ENCODE assay signal across 8 cellular contexts in the genomic region with DNA sequence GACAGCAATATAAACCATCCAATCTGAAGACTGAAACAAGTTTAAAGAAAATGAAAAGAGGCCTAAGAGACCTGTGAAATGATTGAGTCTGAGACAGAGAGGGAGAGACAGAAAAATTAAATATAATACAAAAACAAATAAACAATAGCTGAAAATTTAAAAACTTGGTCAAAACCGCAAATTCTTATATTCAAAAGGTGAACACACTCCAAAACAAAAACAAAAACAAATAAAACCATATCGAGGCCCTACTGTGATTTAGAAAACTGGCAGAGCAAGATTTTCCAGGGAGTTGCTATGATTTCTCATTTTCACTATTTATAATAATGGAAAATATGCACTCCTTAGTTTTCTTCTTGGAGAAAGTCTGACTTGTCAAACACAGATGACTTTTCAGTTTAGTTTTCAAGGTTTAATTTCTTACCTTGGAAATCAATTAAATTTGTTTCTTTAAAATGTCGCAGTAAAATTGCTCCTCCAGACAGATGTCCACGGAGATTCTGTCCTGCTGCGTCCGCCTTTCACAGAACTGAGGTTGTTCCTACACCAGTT.
DNase-seq lines count a peak whose midpoint lies in the region; ATAC-seq and TF ChIP-seq lines count a peak whose summit lies in the region.

No MANE protein-coding gene starts in this region.

- peaks cover 14% of the 10 kb centered on the region for H3K36me3 Mint-ChIP-seq in activated T-cell treated with anti-CD3 and anti-CD28 coated beads, Interleukin-2, amount 50 U/mL, for 4 hours (ENCODE audit: insufficient read depth)

- no peak for DNase-seq in activated T-cell treated with anti-CD3 and anti-CD28 coated beads, Interleukin-2, amount 50 U/mL, for 4 hours
- DNase-seq in activated T-cell treated with anti-CD3 and anti-CD28 coated beads, Interleukin-2, amount 50 U/mL, for 1 hour: no peak
- DNase-seq in ascending aorta (ENCODE audit: low spot score in 2 of 2) (no peak), lower leg skin (ENCODE audit: low spot score in 2 of 2) (no peak), tibial nerve (ENCODE audit: low spot score in 2 of 2) (no peak), HK-2 (ENCODE audit: unreplicated experiment) (no peak)

- H3K27me3 ChIP-seq in ascending aorta (no peaks in the 10 kb centered on the region), tibial nerve (no peaks in the 10 kb centered on the region)

- H3K4me1 ChIP-seq in ascending aorta (peaks cover 5 to 12% of the 10 kb centered on the region in 2 donors), tibial nerve (peaks cover 0 to 39% (median 14%) of the 10 kb centered on the region in 4 donors)

- peak overlapping the region; percentile 94 for H3K4me3 Mint-ChIP-seq in activated T-cell treated with anti-CD3 and anti-CD28 coated beads, Interleukin-2, amount 50 U/mL, for 4 hours

- H3K4me1 Mint-ChIP-seq in activated T-cell treated with anti-CD3 and anti-CD28 coated beads, Interleukin-2, amount 50 U/mL, for 4 hours (ENCODE audit: low read depth): peaks cover 28% of the 10 kb centered on the region

- TF ChIP-seq EP300 in tibial nerve (IDR thresholded peaks at IDR 0.05): no peak

- H3K4me3 ChIP-seq in ascending aorta (peak overlapping the region; percentile 87 to 88), lower leg skin (ENCODE audit: low read depth, poor library complexity, severe bottlenecking) (peak overlapping the region; percentile 79), tibial nerve (peak overlapping the region; percentile 47 to 79 (median 64))

- no peaks in the 10 kb centered on the region for H3K9me3 Mint-ChIP-seq in activated T-cell treated with anti-CD3 and anti-CD28 coated beads, Interleukin-2, amount 50 U/mL, for 4 hours

- TF ChIP-seq CTCF in ascending aorta (IDR thresholded peaks at IDR 0.05) (no peak), lower leg skin (IDR thresholded peaks at IDR 0.05) (no peak), tibial nerve (IDR thresholded peaks at IDR 0.05) (no peak)

- H3K27ac ChIP-seq in ascending aorta: peak overlapping the region; percentile 86 to 89
- H3K27ac ChIP-seq in tibial nerve: peak overlapping the region; percentile 72 to 92 (median 87)

- H3K27me3 Mint-ChIP-seq in activated T-cell treated with anti-CD3 and anti-CD28 coated beads, Interleukin-2, amount 50 U/mL, for 4 hours (ENCODE audit: low read depth): no peaks in the 10 kb centered on the region

- peaks cover 0 to 5% of the 10 kb centered on the region in 2 donors for H3K9me3 ChIP-seq in ascending aorta
- peaks cover 0 to 2% (median 0%) of the 10 kb centered on the region in 4 donors for H3K9me3 ChIP-seq in tibial nerve

- no peak for ATAC-seq in activated T-cell treated with anti-CD3 and anti-CD28 coated beads, Interleukin-2, amount 50 U/mL, for 4 hours
- ATAC-seq in GM18519 (IDR thresholded peaks at IDR 0.05; ENCODE audit: low FRiP score, unreplicated experiment) (no peak), GM21786 (IDR thresholded peaks at IDR 0.05; ENCODE audit: unreplicated experiment) (no peak)

- WGBS in lower leg skin, 2 donors: 11 to 14% methylated on average over 6 of the region's 6 CpGs
- 12 to 17% methylated on average over 6 of the region's 6 CpGs for WGBS in tibial nerve, 2 donors

- TF ChIP-seq POLR2A in lower leg skin (IDR thresholded peaks at IDR 0.05): no peak
- no peak for TF ChIP-seq POLR2A in tibial nerve (IDR thresholded peaks at IDR 0.05)

- H3K36me3 ChIP-seq in ascending aorta (no peaks in the 10 kb centered on the region), tibial nerve (peaks cover 0 to 4% (median 0%) of the 10 kb centered on the region in 3 donors)

- intact Hi-C loops in ascending aorta (cut with DNase I): no loop called here
- intact Hi-C loops in lower leg skin (cut with DNase I; ENCODE audit: low total_unique reads): no loop called here
